ENCODE assay signal across 7 cellular contexts in the genomic region with DNA sequence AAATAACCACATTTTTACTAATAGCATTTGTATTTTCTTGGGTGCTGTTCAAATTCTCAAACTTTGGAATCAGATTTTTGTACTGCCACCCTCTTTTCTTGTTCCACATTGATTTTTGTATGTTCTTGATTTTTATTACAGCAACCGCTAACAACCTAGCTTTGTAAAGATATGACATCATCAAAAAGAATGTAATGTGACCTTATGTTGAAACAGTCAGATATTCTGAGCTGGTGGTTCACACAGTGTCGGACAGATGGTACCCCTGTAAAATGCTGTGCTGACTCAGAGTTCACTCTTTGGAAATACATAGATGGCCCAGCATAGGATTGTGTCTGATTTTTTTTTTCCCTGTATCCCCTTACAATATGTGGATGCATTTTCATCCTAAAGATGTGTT.
A peak's percentile ranks its signal among the peaks of the same experiment; 100 is the strongest.
DNase-seq lines count a peak whose midpoint lies in the region; ATAC-seq and TF ChIP-seq lines count a peak whose summit lies in the region.

No MANE protein-coding gene starts in this region.

- H3K27me3 Mint-ChIP-seq in HFFc6 (ENCODE audit: insufficient read depth) = no peaks in the 10 kb centered on the region; the same call in 1 of the 2 replicates

- H3K4me1 ChIP-seq in RWPE2 (ENCODE audit: insufficient read depth, poor library complexity, severe bottlenecking) = peaks cover 60% of the 10 kb centered on the region
- peaks cover 35% of the 10 kb centered on the region for H3K4me1 ChIP-seq in foreskin keratinocyte
- peaks cover 48 to 58% (median 56%) of the 10 kb centered on the region in 3 donors for H3K4me1 ChIP-seq in skeletal muscle tissue (ENCODE audit: control insufficient read depth in 3 of 3, insufficient read depth in 3 of 3, low read length in 3 of 3)

- peaks cover 86% of the 10 kb centered on the region for H3K4me1 Mint-ChIP-seq in HFFc6 (ENCODE audit: low read depth)

- no peak overlapping the region for H3K4me3 ChIP-seq in RWPE2 (ENCODE audit: severe bottlenecking)
- H3K4me3 ChIP-seq in skeletal muscle tissue (ENCODE audit: low read length in 3 of 3) = no peak overlapping the region

- H3K27me3 ChIP-seq in RWPE2 (ENCODE audit: insufficient read depth, poor library complexity, severe bottlenecking) (no peaks in the 10 kb centered on the region), foreskin keratinocyte (no peaks in the 10 kb centered on the region), skeletal muscle tissue (ENCODE audit: control insufficient read depth in 3 of 3, insufficient read depth in 3 of 3, low read length in 3 of 3) (no peaks in the 10 kb centered on the region)

- H3K4me3 Mint-ChIP-seq in HFFc6 = 0 out of 2 replicates have a peak overlapping the region, but pooled peaks have one; percentile 11

- H3K27ac Mint-ChIP-seq in HFFc6 = peak overlapping the region; percentile 72

- ATAC-seq in RWPE2 (ENCODE audit: low read depth) = peak; percentile 82
- peak; percentile 63 for ATAC-seq in foreskin keratinocyte
- no peak for ATAC-seq in HG02642 (IDR thresholded peaks at IDR 0.05; ENCODE audit: poor library complexity, unreplicated experiment)

- peak; percentile 87 for DNase-seq in HFFc6
- no peak for DNase-seq in RWPE2 (ENCODE audit: low spot score)
- DNase-seq in foreskin keratinocyte = peak; percentile 40 to 76
- no peak for DNase-seq in activated CD4-positive, alpha-beta T cell treated with anti-CD3 and anti-CD28 coated beads for 48 hours
- no peak for DNase-seq in ureter (ENCODE audit: low spot score)

- H3K36me3 ChIP-seq in RWPE2 (ENCODE audit: low read depth) (peaks cover 25% of the 10 kb centered on the region), skeletal muscle tissue (ENCODE audit: control insufficient read depth in 3 of 3, insufficient read depth in 3 of 3, low read length in 3 of 3) (no peaks in the 10 kb centered on the region)

- peak overlapping the region; percentile 42 for H3K27ac ChIP-seq in RWPE2 (ENCODE audit: poor library complexity, severe bottlenecking)
- H3K27ac ChIP-seq in foreskin keratinocyte = no peak overlapping the region
- H3K27ac ChIP-seq in skeletal muscle tissue (ENCODE audit: low read depth, low read length) = peak overlapping the region; percentile 41

- TF ChIP-seq CTCF in HFFc6 (IDR thresholded peaks at IDR 0.05) (no peak), RWPE2 (IDR thresholded peaks at IDR 0.05; ENCODE audit: poor library complexity, severe bottlenecking) (no peak), foreskin keratinocyte (conservative IDR thresholded peaks at IDR 0.05) (no peak)

- no peaks in the 10 kb centered on the region for H3K9me3 Mint-ChIP-seq in HFFc6

- H3K36me3 Mint-ChIP-seq in HFFc6 (ENCODE audit: low read depth) = peaks cover 20% of the 10 kb centered on the region

- H3K9ac ChIP-seq in skeletal muscle tissue (ENCODE audit: low read depth in 1 of 3, low read length in 3 of 3) = no peak overlapping the region

- H3K9me3 ChIP-seq in RWPE2 (ENCODE audit: severe bottlenecking) = no peaks in the 10 kb centered on the region
- H3K9me3 ChIP-seq in skeletal muscle tissue (ENCODE audit: control insufficient read depth in 3 of 3, low read length in 3 of 3) = no peaks in the 10 kb centered on the region

Comparison
In these comparisons a context has a peak if more than half of its experiments do, and no peak if none do; other contexts are left out.
1. DNase-seq: peak in HFFc6 (single experiment) and foreskin keratinocyte (2 of 2); none in RWPE2 (single experiment), activated CD4-positive, alpha-beta T cell treated with anti-CD3 and anti-CD28 coated beads for 48 hours (single experiment) and ureter (single experiment).